Comparison of ENCODE assay signal across 22 cellular contexts in the genomic region with DNA sequence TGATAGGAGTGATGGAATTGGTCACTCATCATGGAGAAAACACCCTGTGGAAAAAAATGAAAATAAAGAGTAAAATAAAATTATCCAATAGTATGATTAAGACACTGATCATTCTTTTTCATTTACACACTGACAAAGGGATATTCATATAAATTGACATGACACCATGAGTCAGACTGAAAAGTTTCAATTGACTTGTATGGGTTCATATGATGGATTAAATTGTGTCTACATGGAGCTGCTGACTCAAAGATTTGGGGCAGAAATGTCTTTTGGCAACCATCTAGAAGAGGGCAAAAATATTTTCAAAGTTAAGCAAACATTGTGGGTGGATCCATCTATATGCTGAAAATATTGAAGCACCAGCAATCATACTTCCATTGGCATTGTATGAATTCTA.
"Had no signal": no experiment of that assay in that cellular context is flagged by ENCODE, and none has a peak within 500 bp of the region (broad histone marks: within the 10 kb centered on the region; RNA-seq: fewer than 3 reads in every experiment).

No MANE protein-coding gene starts in this region.

- H3K27me3 ChIP-seq: adrenal gland had no signal

- H3K4me1 Mint-ChIP-seq: activated B cell treated with CpG ODN at 0.5 μM for 24 hours; activated CD8-positive, alpha-beta memory T cell treated with anti-CD3 and anti-CD28 coated beads, Interleukin-2, amount 10 ng/mL, durations not matched to agents 7 days and 5 days; activated naive CD4-positive, alpha-beta T cell treated with anti-CD3 and anti-CD28 coated beads, Interleukin-2, amount 10 ng/mL, durations not matched to agents 7 days and 5 days; T-helper 17 cell had no signal

- H3K36me3 Mint-ChIP-seq: activated CD8-positive, alpha-beta memory T cell treated with anti-CD3 and anti-CD28 coated beads, Interleukin-2, amount 10 ng/mL, durations not matched to agents 7 days and 5 days; activated naive CD4-positive, alpha-beta T cell treated with anti-CD3 and anti-CD28 coated beads, Interleukin-2, amount 10 ng/mL, durations not matched to agents 7 days and 5 days; activated naive CD8-positive, alpha-beta T cell treated with anti-CD3 and anti-CD28 coated beads for 36 hours had no signal

- DNase-seq: activated B cell treated with CpG ODN at 0.5 μM for 24 hours; activated CD4-positive, alpha-beta T cell treated with anti-CD3 and anti-CD28 coated beads for 4 hours; activated CD4-positive, alpha-beta T cell treated with anti-CD3 and anti-CD28 coated beads, Interleukin-2, amount 50 U/mL, for 4 hours; activated CD8-positive, alpha-beta memory T cell treated with anti-CD3 and anti-CD28 coated beads, Interleukin-2, amount 10 ng/mL, durations not matched to agents 7 days and 5 days; activated gamma-delta T cell treated with Interleukin-2 at 50 U/mL for 16 hours; activated naive CD4-positive, alpha-beta T cell treated with anti-CD3 and anti-CD28 coated beads, Interleukin-2, amount 10 ng/mL, durations not matched to agents 7 days and 5 days; activated naive CD8-positive, alpha-beta T cell treated with anti-CD3 and anti-CD28 coated beads for 36 hours; activated T-cell treated with anti-CD3 and anti-CD28 coated beads, Interleukin-2, amount 50 U/mL, for 24 hours; adrenal gland; anterior cingulate cortex; caudate nucleus; NCI-H1105 treated with DMSO at 0.1 percent for 48 hours; NCI-H1436 treated with DMSO at 0.1 percent for 48 hours; NCI-H187; NCI-H2081; NCI-H446; NCI-H524; PC-9; SIG-M5; T-helper 17 cell; T-helper 9 cell had no signal

- H3K4me2 ChIP-seq: PC-9 had no signal

- H3K4me3 ChIP-seq: adrenal gland, PC-9 had no signal

- H3K27me3 Mint-ChIP-seq: activated B cell treated with CpG ODN at 0.5 μM for 24 hours; activated naive CD8-positive, alpha-beta T cell treated with anti-CD3 and anti-CD28 coated beads for 36 hours; T-helper 17 cell had no signal

- H3K27ac Mint-ChIP-seq: activated B cell treated with CpG ODN at 0.5 μM for 24 hours; activated CD8-positive, alpha-beta memory T cell treated with anti-CD3 and anti-CD28 coated beads, Interleukin-2, amount 10 ng/mL, durations not matched to agents 7 days and 5 days; activated naive CD4-positive, alpha-beta T cell treated with anti-CD3 and anti-CD28 coated beads, Interleukin-2, amount 10 ng/mL, durations not matched to agents 7 days and 5 days; activated naive CD8-positive, alpha-beta T cell treated with anti-CD3 and anti-CD28 coated beads for 36 hours; activated T-cell treated with anti-CD3 and anti-CD28 coated beads, Interleukin-2, amount 50 U/mL, for 24 hours; activated T-helper 2 cell treated with anti-CD3 and anti-CD28 coated beads, Interferon-gamma antibody, Interleukin-2, Interleukin-4, amounts not matched to agents 10 μg/mL and 5 μg/mL and 100 μg/mL, durations not matched to agents 14 hours and 24 hours and 36 hours had no signal

- H3K4me1 ChIP-seq: adrenal gland had no signal

- H2AFZ ChIP-seq: PC-9 had no signal

- H3K9me3 Mint-ChIP-seq: activated naive CD4-positive, alpha-beta T cell treated with anti-CD3 and anti-CD28 coated beads, Interleukin-2, amount 10 ng/mL, durations not matched to agents 7 days and 5 days; activated naive CD8-positive, alpha-beta T cell treated with anti-CD3 and anti-CD28 coated beads for 36 hours; activated T-cell treated with anti-CD3 and anti-CD28 coated beads, Interleukin-2, amount 50 U/mL, for 24 hours; activated T-helper 2 cell treated with anti-CD3 and anti-CD28 coated beads, Interferon-gamma antibody, Interleukin-2, Interleukin-4, amounts not matched to agents 10 μg/mL and 5 μg/mL and 100 μg/mL, durations not matched to agents 14 hours and 24 hours and 36 hours had no signal

- H3K9me3 ChIP-seq: adrenal gland had no signal

- H3K36me3 ChIP-seq: adrenal gland had no signal

- H3K4me3 Mint-ChIP-seq: activated B cell treated with CpG ODN at 0.5 μM for 24 hours; activated CD8-positive, alpha-beta memory T cell treated with anti-CD3 and anti-CD28 coated beads, Interleukin-2, amount 10 ng/mL, durations not matched to agents 7 days and 5 days; activated naive CD4-positive, alpha-beta T cell treated with anti-CD3 and anti-CD28 coated beads, Interleukin-2, amount 10 ng/mL, durations not matched to agents 7 days and 5 days; activated naive CD8-positive, alpha-beta T cell treated with anti-CD3 and anti-CD28 coated beads for 36 hours; activated T-cell treated with anti-CD3 and anti-CD28 coated beads, Interleukin-2, amount 50 U/mL, for 24 hours; T-helper 17 cell had no signal

- ATAC-seq: activated CD8-positive, alpha-beta memory T cell treated with anti-CD3 and anti-CD28 coated beads, Interleukin-2, amount 10 ng/mL, durations not matched to agents 7 days and 5 days; T-helper 17 cell had no signal

- H3K27ac ChIP-seq: adrenal gland, PC-9 had no signal
